12 cellular contexts compared by ENCODE assay signal in the genomic region with DNA sequence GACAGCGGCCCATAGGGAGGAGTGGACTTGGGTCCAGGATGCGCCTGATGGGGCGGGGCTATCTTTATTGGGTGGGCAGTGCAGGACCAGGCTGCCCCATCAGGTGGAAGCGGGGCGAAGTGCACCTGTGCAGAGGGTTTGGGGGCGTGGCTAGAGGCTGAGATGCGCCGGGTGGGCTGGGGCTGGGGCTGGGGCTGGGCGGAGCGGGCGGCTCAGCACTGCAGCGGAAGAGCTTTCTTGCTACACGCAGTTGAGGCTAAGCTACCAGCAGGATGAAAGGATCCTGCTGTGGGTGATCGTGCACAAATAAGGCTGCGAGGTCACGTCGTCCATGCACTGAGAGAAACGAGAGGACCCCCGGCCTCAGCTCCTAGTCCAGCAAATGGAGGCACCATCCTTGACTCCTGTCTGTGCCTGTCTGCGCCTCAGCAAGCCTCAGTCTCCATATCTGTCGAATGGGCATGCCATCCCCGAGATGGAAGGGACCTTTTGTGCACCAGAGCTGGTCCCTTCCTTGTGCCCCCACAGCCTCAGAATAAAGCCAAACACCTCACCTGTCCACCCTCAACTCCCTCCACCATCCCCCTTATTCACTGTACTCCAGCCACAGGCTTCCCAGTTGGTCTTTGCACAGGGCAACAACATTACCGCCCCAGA. TPM values are rescaled to one million over a fixed set of nuclear protein-coding genes. Genes with fewer than 3 reads are reported as not detected.
DNase-seq lines count a peak whose midpoint lies in the region; TF ChIP-seq lines count a peak whose summit lies in the region.
"Had no signal": no experiment of that assay in that cellular context is flagged by ENCODE, and none has a peak within 500 bp of the region (broad histone marks: within the 10 kb centered on the region; RNA-seq: fewer than 3 reads in every experiment).

No MANE protein-coding gene starts in this region.

- peaks cover 13% of the 10 kb centered on the region for H3K27me3 ChIP-seq in endodermal cell (ENCODE audit: control insufficient read depth, insufficient read depth, low read length, poor library complexity, severe bottlenecking)
- H3K27me3 ChIP-seq: neutrophil had no signal

- WGBS in endodermal cell (ENCODE audit: insufficient coverage in 1 of 2, insufficient read length in 1 of 2), 2 experiments: 25 to 30% methylated on average over 18 to 23 of the region's 23 CpGs

- H3K27ac ChIP-seq in endodermal cell (ENCODE audit: low read depth, low read length): no peak overlapping the region
- H3K27ac ChIP-seq: neutrophil had no signal

- H3K4me3 Mint-ChIP-seq in endodermal cell: no peak overlapping the region
- no peak overlapping the region for H3K4me3 Mint-ChIP-seq in progenitor cell of endocrine pancreas (ENCODE audit: low read depth)
- H3K4me3 Mint-ChIP-seq: activated T-helper 1 cell treated with anti-CD3 and anti-CD28 coated beads, Interleukin-12 subunit alpha, Interleukin-12 subunit beta, Interleukin-2, Interleukin-4 antibody, amounts not matched to agents 30 ng/mL and 10 ng/mL and 1 ng/mL, durations not matched to agents 14 hours and 24 hours and 36 hours had no signal

- no peaks in the 10 kb centered on the region for H3K4me1 ChIP-seq in endodermal cell (ENCODE audit: control insufficient read depth, insufficient read depth, low read length)

- H3K4me3 ChIP-seq in endodermal cell (ENCODE audit: low read length): no peak overlapping the region

- no peaks in the 10 kb centered on the region for H3K9me3 Mint-ChIP-seq in endodermal cell
- no peaks in the 10 kb centered on the region for H3K9me3 Mint-ChIP-seq in progenitor cell of endocrine pancreas (ENCODE audit: low read depth)
- H3K9me3 Mint-ChIP-seq: activated T-helper 1 cell treated with anti-CD3 and anti-CD28 coated beads, Interleukin-12 subunit alpha, Interleukin-12 subunit beta, Interleukin-2, Interleukin-4 antibody, amounts not matched to agents 30 ng/mL and 10 ng/mL and 1 ng/mL, durations not matched to agents 14 hours and 24 hours and 36 hours had no signal

- peaks cover 3% of the 10 kb centered on the region for H3K4me1 Mint-ChIP-seq in endodermal cell
- H3K4me1 Mint-ChIP-seq in progenitor cell of endocrine pancreas (ENCODE audit: low read depth): no peaks in the 10 kb centered on the region

- CTCF ChIA-PET in GM10248 (lab: Yijun Ruan, JAX): no interaction called here

- DNase-seq in activated gamma-delta T cell treated with Interleukin-2 at 50 U/mL for 16 hours: peak; percentile 15
- DNase-seq in activated gamma-delta T cell (lab: John Stamatoyannopoulos, UW): no peak
- peak; percentile 44 for DNase-seq in NCI-H510A (lab: John Stamatoyannopoulos, UW)
- DNase-seq in endodermal cell: peak; percentile 97
- DNase-seq in progenitor cell of endocrine pancreas (ENCODE audit: low spot score, unreplicated experiment): peak; percentile 41
- DNase-seq in GM10248 (ENCODE audit: extremely low spot score): no peak
- DNase-seq in OCI-M2 (lab: John Stamatoyannopoulos, UW; ENCODE audit: unreplicated experiment): no peak
- no peak for DNase-seq in NCI-H446 treated with DMSO at 0.1 percent for 48 hours (lab: John Stamatoyannopoulos, UW)
- DNase-seq: kidney glomerular epithelial cell, NCI-H187 had no signal

- H3K36me3 Mint-ChIP-seq in endodermal cell (ENCODE audit: low read depth): no peaks in the 10 kb centered on the region
- H3K36me3 Mint-ChIP-seq in progenitor cell of endocrine pancreas (ENCODE audit: insufficient read depth): no peaks in the 10 kb centered on the region

- POLR2A ChIA-PET in GM10248 (lab: Yijun Ruan, JAX): no interaction called here

- H3K27me3 Mint-ChIP-seq in endodermal cell (ENCODE audit: insufficient read depth): peaks cover 37% of the 10 kb centered on the region
- H3K27me3 Mint-ChIP-seq in progenitor cell of endocrine pancreas: peaks cover 19% of the 10 kb centered on the region

- no peaks in the 10 kb centered on the region for H3K36me3 ChIP-seq in endodermal cell (ENCODE audit: control insufficient read depth, insufficient read depth, low read length)
- H3K36me3 ChIP-seq: neutrophil had no signal

- no peak overlapping the region for H3K9ac ChIP-seq in endodermal cell (ENCODE audit: extremely low read depth, low read length, poor library complexity, severe bottlenecking)

- peak; percentile 41 for TF ChIP-seq CTCF in endodermal cell (conservative IDR thresholded peaks at IDR 0.05)
- TF ChIP-seq CTCF in progenitor cell of endocrine pancreas (IDR thresholded peaks at IDR 0.05; ENCODE audit: unreplicated experiment): no peak
- no peak for TF ChIP-seq CTCF in GM10248 (IDR thresholded peaks at IDR 0.05; ENCODE audit: control extremely low read depth, extremely low read depth, low read depth, missing control alignments)

- H3K9me3 ChIP-seq in endodermal cell (ENCODE audit: control insufficient read depth, low read length): no peaks in the 10 kb centered on the region
- H3K9me3 ChIP-seq: neutrophil had no signal

- H3K27ac Mint-ChIP-seq in endodermal cell (no peak overlapping the region), progenitor cell of endocrine pancreas (no peak overlapping the region)
- H3K27ac Mint-ChIP-seq: activated T-helper 1 cell treated with anti-CD3 and anti-CD28 coated beads, Interleukin-12 subunit alpha, Interleukin-12 subunit beta, Interleukin-2, Interleukin-4 antibody, amounts not matched to agents 30 ng/mL and 10 ng/mL and 1 ng/mL, durations not matched to agents 14 hours and 24 hours and 36 hours had no signal

RNA-seq across cellular contexts. Expression of gene HOMER3, which starts 20.9 kb away (rescaled TPM):
- total RNA-seq in endodermal cell (10 to 100 TPM; 21.5 to 31.2 TPM), progenitor cell of endocrine pancreas (64.5 and 69.4 TPM in 2 replicates)
- polyA plus RNA-seq in endodermal cell (2013, experiment 1 of 2): 63.3 TPM
- 51.0 TPM for polyA plus RNA-seq in endodermal cell (2013, experiment 2 of 2)

RNA-seq across cellular contexts. Expression of gene DDX49, which starts 42.4 kb away (rescaled TPM):
- 10 to 100 TPM; 30.4 to 37.9 TPM for total RNA-seq in endodermal cell
- 23.5 TPM for polyA plus RNA-seq in endodermal cell (2013, experiment 1 of 2)
- polyA plus RNA-seq in endodermal cell (2013, experiment 2 of 2): 23.6 TPM
- 44.4 and 44.7 TPM in 2 replicates for total RNA-seq in progenitor cell of endocrine pancreas

RNA-seq across cellular contexts. Expression of gene COPE, which starts 42.7 kb away (rescaled TPM):
- total RNA-seq in endodermal cell (100 to 1,000 TPM; 226 to 241 TPM), progenitor cell of endocrine pancreas (189 and 192 TPM in 2 replicates)
- 166 TPM for polyA plus RNA-seq in endodermal cell (2013, experiment 1 of 2)
- 159 TPM for polyA plus RNA-seq in endodermal cell (2013, experiment 2 of 2)

Comparison
In these comparisons a context has a peak if more than half of its experiments do, and no peak if none do; other contexts are left out.
1. DNase-seq: peak in activated gamma-delta T cell treated with Interleukin-2 at 50 U/mL for 16 hours (single experiment), NCI-H510A (single experiment), endodermal cell (single experiment) and progenitor cell of endocrine pancreas (single experiment); none in activated gamma-delta T cell (single experiment), GM10248 (single experiment), OCI-M2 (single experiment) and NCI-H446 treated with DMSO at 0.1 percent for 48 hours (single experiment).